Comparison of ENCODE assay signal across 8 cellular contexts in the genomic region with DNA sequence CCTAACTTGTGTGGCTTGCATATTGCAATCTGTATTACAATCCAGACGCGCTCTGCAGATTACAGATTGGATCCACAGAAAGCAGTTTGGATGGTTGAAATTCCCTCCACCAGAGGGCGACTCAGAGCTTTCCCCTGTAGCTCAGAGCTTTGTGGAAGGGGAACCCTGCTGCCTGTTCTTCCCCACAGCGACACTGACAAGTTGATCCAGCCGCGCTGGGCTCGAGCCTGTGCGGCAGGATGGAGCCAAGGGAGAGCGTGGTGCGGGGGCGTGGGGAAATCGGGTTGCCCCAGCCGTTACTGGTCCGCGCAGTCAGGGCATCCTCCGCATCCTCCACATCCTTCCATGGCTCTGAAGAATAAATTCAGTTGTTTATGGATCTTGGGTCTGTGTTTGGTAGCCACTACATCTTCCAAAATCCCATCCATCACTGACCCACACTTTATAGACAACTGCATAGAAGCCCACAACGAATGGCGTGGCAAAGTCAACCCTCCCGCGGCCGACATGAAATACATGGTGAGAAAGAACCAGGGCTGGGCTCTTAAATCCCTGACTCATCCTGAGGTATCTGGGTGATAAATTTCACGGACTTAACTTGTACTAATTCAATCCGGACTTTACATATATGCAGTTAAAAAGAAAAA. TPM values are rescaled to one million over a fixed set of nuclear protein-coding genes. Genes with fewer than 3 reads are reported as not detected.
DNase-seq lines count a peak whose midpoint lies in the region; ATAC-seq and TF ChIP-seq lines count a peak whose summit lies in the region.

A gene with protein sequence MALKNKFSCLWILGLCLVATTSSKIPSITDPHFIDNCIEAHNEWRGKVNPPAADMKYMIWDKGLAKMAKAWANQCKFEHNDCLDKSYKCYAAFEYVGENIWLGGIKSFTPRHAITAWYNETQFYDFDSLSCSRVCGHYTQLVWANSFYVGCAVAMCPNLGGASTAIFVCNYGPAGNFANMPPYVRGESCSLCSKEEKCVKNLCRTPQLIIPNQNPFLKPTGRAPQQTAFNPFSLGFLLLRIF (plus strand): TSS at position 287 of the 647 bp plus-strand sequence. CDS start 59 bp downstream, at position 346.

- no peaks in the 10 kb centered on the region for H3K9me2 ChIP-seq in OCI-LY7 (ENCODE audit: insufficient read depth, low read length)

- peak; percentile 60 for DNase-seq in CMK (ENCODE audit: low read depth)
- peak; percentile 73 for DNase-seq in OCI-LY7 (ENCODE audit: low spot score)
- peak; percentile 83 to 84 for DNase-seq in activated T-cell treated with anti-CD3 and anti-CD28 coated beads, Interleukin-2, amount 50 U/mL, for 72 hours
- peak; percentile 90 for DNase-seq in fibroblast of mammary gland (ENCODE audit: low read depth)
- peak; percentile 65 for DNase-seq in natural killer cell
- peak; percentile 71 for DNase-seq in stimulated activated naive B cell treated with anti-CD40 and anti-IgM and Interleukin-4, amounts not matched to agents 10 μg/mL and 1 μg/mL and 100 μg/mL, for 72 hours

- CTCF ChIA-PET in OCI-LY7 (lab: Charles Lee; ENCODE audit: unreplicated experiment), result no interaction called here

- H3K9me3 ChIP-seq in OCI-LY7 (ENCODE audit: low read length), result no peaks in the 10 kb centered on the region

- no peaks in the 10 kb centered on the region for H4K20me1 ChIP-seq in OCI-LY7 (ENCODE audit: insufficient read depth, low read length)

- H3K9me3 Mint-ChIP-seq in activated T-cell treated with anti-CD3 and anti-CD28 coated beads, Interleukin-2, amount 50 U/mL, for 72 hours, result no peaks in the 10 kb centered on the region
- H3K9me3 Mint-ChIP-seq in natural killer cell, result no peaks in the 10 kb centered on the region
- peaks cover 0 to 1% of the 10 kb centered on the region in 2 donors for H3K9me3 Mint-ChIP-seq in stimulated activated naive B cell treated with anti-CD40 and anti-IgM and Interleukin-4, amounts not matched to agents 10 μg/mL and 1 μg/mL and 100 μg/mL, for 72 hours

- POLR2A ChIA-PET in OCI-LY7 (lab: Charles Lee), result no interaction called here

- H3K4me1 Mint-ChIP-seq in activated T-cell treated with anti-CD3 and anti-CD28 coated beads, Interleukin-2, amount 50 U/mL, for 72 hours (ENCODE audit: low read depth), result peaks cover 34% of the 10 kb centered on the region
- H3K4me1 Mint-ChIP-seq in natural killer cell, result peaks cover 19 to 20% of the 10 kb centered on the region in 2 donors
- peaks cover 10 to 16% of the 10 kb centered on the region in 2 donors for H3K4me1 Mint-ChIP-seq in stimulated activated naive B cell treated with anti-CD40 and anti-IgM and Interleukin-4, amounts not matched to agents 10 μg/mL and 1 μg/mL and 100 μg/mL, for 72 hours

- H2AFZ ChIP-seq in OCI-LY7 (ENCODE audit: low read length), result no peak within 1 kb of the TSS

- no peak within 1 kb of the TSS for H3K4me2 ChIP-seq in OCI-LY7 (ENCODE audit: low read length)

- intact Hi-C loops in OCI-LY7 (cut with micrococcal nuclease; ENCODE audit: unreplicated experiment) (loop anchor here (1.0 to 5.0 kb wide), 2 partner anchors 154 to 173 kb away; no protein-coding TSS in a partner anchor), natural killer cell (cut with micrococcal nuclease) (loop anchor here (1.0 to 10.0 kb wide), 2 partner anchors 171 to 1010 kb away; partner anchors contain the start of gene BBS10)

- no peaks in the 10 kb centered on the region for H3K36me3 Mint-ChIP-seq in activated T-cell treated with anti-CD3 and anti-CD28 coated beads, Interleukin-2, amount 50 U/mL, for 72 hours (ENCODE audit: insufficient read depth in 2 of 2)
- no peaks in the 10 kb centered on the region for H3K36me3 Mint-ChIP-seq in natural killer cell
- H3K36me3 Mint-ChIP-seq in stimulated activated naive B cell treated with anti-CD40 and anti-IgM and Interleukin-4, amounts not matched to agents 10 μg/mL and 1 μg/mL and 100 μg/mL, for 72 hours, result no peaks in the 10 kb centered on the region

- no peaks in the 10 kb centered on the region for H3K36me3 ChIP-seq in OCI-LY7 (ENCODE audit: insufficient read depth, low read length)

- H3K4me3 Mint-ChIP-seq in activated T-cell treated with anti-CD3 and anti-CD28 coated beads, Interleukin-2, amount 50 U/mL, for 72 hours, result peak within 1 kb of the TSS; percentile 83 to 94
- peak within 1 kb of the TSS; percentile 79 for H3K4me3 Mint-ChIP-seq in natural killer cell
- H3K4me3 Mint-ChIP-seq in stimulated activated naive B cell treated with anti-CD40 and anti-IgM and Interleukin-4, amounts not matched to agents 10 μg/mL and 1 μg/mL and 100 μg/mL, for 72 hours, result peak within 1 kb of the TSS; percentile 81 to 84

- peak; percentile 52 for ATAC-seq in GM19328 (IDR thresholded peaks at IDR 0.05; ENCODE audit: unreplicated experiment)
- peak; percentile 59 for ATAC-seq in HG03460 (IDR thresholded peaks at IDR 0.05; ENCODE audit: unreplicated experiment)
- ATAC-seq in activated T-cell treated with anti-CD3 and anti-CD28 coated beads, Interleukin-2, amount 50 U/mL, for 72 hours (replicated peaks in 1 of 2), result peak; percentile 81 to 84
- ATAC-seq in natural killer cell, result peak; percentile 69 to 86 (median 70)
- peak; percentile 76 to 80 for ATAC-seq in stimulated activated naive B cell treated with anti-CD40 and anti-IgM and Interleukin-4, amounts not matched to agents 10 μg/mL and 1 μg/mL and 100 μg/mL, for 72 hours (replicated peaks)

- peak; percentile 88 for TF ChIP-seq CTCF in OCI-LY7 (conservative IDR thresholded peaks at IDR 0.05; ENCODE audit: low read length)
- TF ChIP-seq CTCF in fibroblast of mammary gland (conservative IDR thresholded peaks at IDR 0.05; ENCODE audit: control insufficient read depth, insufficient read depth, low read depth, low read length), result peak; percentile 91
- peak; percentile 91 for TF ChIP-seq CTCF in natural killer cell (IDR thresholded peaks at IDR 0.05)

- BruUV-seq in OCI-LY7 (replicated peaks; lab: Mats Ljungman, UMichigan), result no TSS peak

- peaks cover 53% of the 10 kb centered on the region for H3K27me3 Mint-ChIP-seq in activated T-cell treated with anti-CD3 and anti-CD28 coated beads, Interleukin-2, amount 50 U/mL, for 72 hours (ENCODE audit: low read depth)
- H3K27me3 Mint-ChIP-seq in natural killer cell (ENCODE audit: low read depth in 2 of 2), result peaks cover 17% of the 10 kb centered on the region in 2 donors
- H3K27me3 Mint-ChIP-seq in stimulated activated naive B cell treated with anti-CD40 and anti-IgM and Interleukin-4, amounts not matched to agents 10 μg/mL and 1 μg/mL and 100 μg/mL, for 72 hours, result peaks cover 14 to 16% of the 10 kb centered on the region in 2 donors

- H3K4me1 ChIP-seq in OCI-LY7 (ENCODE audit: insufficient read depth, low read length, poor library complexity, severe bottlenecking), result peaks cover 4% of the 10 kb centered on the region

- H3K79me2 ChIP-seq in OCI-LY7 (ENCODE audit: insufficient read depth, low read depth, low read length), result no peaks in the 10 kb centered on the region

- H3K27ac ChIP-seq in OCI-LY7 (ENCODE audit: low read depth, low read length, poor library complexity, severe bottlenecking), result no peak within 1 kb of the TSS

- H3K4me3 ChIP-seq in OCI-LY7 (ENCODE audit: low read depth, low read length, poor library complexity, severe bottlenecking), result no peak within 1 kb of the TSS
- H3K4me3 ChIP-seq in fibroblast of mammary gland (ENCODE audit: control insufficient read depth, low read depth, low read length), result peak within 1 kb of the TSS; percentile 67

- no peak within 1 kb of the TSS for H3K27ac Mint-ChIP-seq in activated T-cell treated with anti-CD3 and anti-CD28 coated beads, Interleukin-2, amount 50 U/mL, for 72 hours
- peak within 1 kb of the TSS in 1 of 2 donors; percentile 76 for H3K27ac Mint-ChIP-seq in natural killer cell
- no peak within 1 kb of the TSS for H3K27ac Mint-ChIP-seq in stimulated activated naive B cell treated with anti-CD40 and anti-IgM and Interleukin-4, amounts not matched to agents 10 μg/mL and 1 μg/mL and 100 μg/mL, for 72 hours

RNA-seq across cellular contexts. Expression of the gene that starts here (rescaled TPM):
- not detected in 2 replicates for total RNA-seq in OCI-LY7 (2014; rRNA removed; shearing (Covaris generic))
- total RNA-seq in OCI-LY7 (2022) (not detected in 2 replicates), natural killer cell (not detected)
- total RNA-seq in activated T-cell treated with anti-CD3 and anti-CD28 coated beads, Interleukin-2, amount 50 U/mL, for 72 hours, result not detected

Comparison
In these comparisons a context has a peak if more than half of its experiments do, and no peak if none do; other contexts are left out.
1. Peak in DNase-seq in OCI-LY7; RNA of the gene not detected or under 1 TPM.
2. Peak in DNase-seq and ATAC-seq in activated T-cell treated with anti-CD3 and anti-CD28 coated beads, Interleukin-2, amount 50 U/mL, for 72 hours; RNA of the gene not detected or under 1 TPM.
3. Peak in DNase-seq and ATAC-seq in natural killer cell; RNA of the gene not detected or under 1 TPM.